Comparison of ENCODE assay signal across 8 cellular contexts in genomic region chr9:122389799-122390481, GRCh38. TPM values are rescaled to one million over a fixed set of nuclear protein-coding genes. Genes with fewer than 3 reads are reported as not detected.
A peak's percentile ranks its signal among the peaks of the same experiment; 100 is the strongest.
DNase-seq lines count a peak whose midpoint lies in the region; ATAC-seq and TF ChIP-seq lines count a peak whose summit lies in the region.

No MANE protein-coding gene starts in this region.

- no peaks in the 10 kb centered on the region for H3K27me3 ChIP-seq in Panc1 (ENCODE audit: control insufficient read depth, insufficient read depth, low read length)

- CTCF ChIA-PET in Panc1 (lab: Charles Lee), result interaction anchor here (0.7 kb wide), 1 partner anchor 57 kb away, joined by 3 read pairs; no protein-coding TSS in a partner anchor

- POLR2A ChIA-PET in Panc1 (lab: Charles Lee), result no interaction called here

- H3K36me3 Mint-ChIP-seq in naive B cell, result peaks cover 10 to 13% of the 10 kb centered on the region in 2 donors
- H3K36me3 Mint-ChIP-seq in activated T-helper 1 cell treated with anti-CD3 and anti-CD28 coated beads, Interleukin-12 subunit alpha, Interleukin-12 subunit beta, Interleukin-2, Interleukin-4 antibody, amounts not matched to agents 30 ng/mL and 10 ng/mL and 1 ng/mL, durations not matched to agents 14 hours and 24 hours and 36 hours (ENCODE audit: low read depth), result no peaks in the 10 kb centered on the region

- H3K27me3 Mint-ChIP-seq in naive B cell, result no peaks in the 10 kb centered on the region
- H3K27me3 Mint-ChIP-seq in activated T-helper 1 cell treated with anti-CD3 and anti-CD28 coated beads, Interleukin-12 subunit alpha, Interleukin-12 subunit beta, Interleukin-2, Interleukin-4 antibody, amounts not matched to agents 30 ng/mL and 10 ng/mL and 1 ng/mL, durations not matched to agents 14 hours and 24 hours and 36 hours (ENCODE audit: insufficient read depth), result peaks cover 18% of the 10 kb centered on the region

- H3K9me3 ChIP-seq in Panc1 (ENCODE audit: control insufficient read depth, insufficient read depth, low read depth, low read length), result no peaks in the 10 kb centered on the region

- no peak overlapping the region for H3K27ac ChIP-seq in Panc1 (ENCODE audit: low read length)

- in situ Hi-C loops in Panc1 (cut with HindIII; ENCODE audit: low pct_unique_long_range_greater_than_20kb, low sequenced_read_pairs), result no loop called here

- peak; percentile 77 for ATAC-seq in GM18511 (IDR thresholded peaks at IDR 0.05; ENCODE audit: unreplicated experiment)
- ATAC-seq in HG03354 (IDR thresholded peaks at IDR 0.05; ENCODE audit: poor library complexity, severe bottlenecking, unreplicated experiment), result peak; percentile 66
- peak; percentile 56; the same call in 1 of the 2 replicates for ATAC-seq in Panc1
- peak; percentile 98 for ATAC-seq in naive B cell (ENCODE audit: low read depth in 2 of 2)

- no peak for TF ChIP-seq CTCF in Panc1 (IDR thresholded peaks at IDR 0.05)

- no peaks in the 10 kb centered on the region for H3K9me3 Mint-ChIP-seq in naive B cell
- H3K9me3 Mint-ChIP-seq in activated T-helper 1 cell treated with anti-CD3 and anti-CD28 coated beads, Interleukin-12 subunit alpha, Interleukin-12 subunit beta, Interleukin-2, Interleukin-4 antibody, amounts not matched to agents 30 ng/mL and 10 ng/mL and 1 ng/mL, durations not matched to agents 14 hours and 24 hours and 36 hours, result no peaks in the 10 kb centered on the region

- no peak overlapping the region for H3K4me3 ChIP-seq in Panc1 (ENCODE audit: low read depth in 2 of 2, low read length in 2 of 2)

- H3K4me1 ChIP-seq in Panc1 (ENCODE audit: control insufficient read depth, insufficient read depth, low read length), result no peaks in the 10 kb centered on the region

- H3K4me1 Mint-ChIP-seq in naive B cell, result peaks cover 29 to 51% (median 49%) of the 10 kb centered on the region in 3 donors
- H3K4me1 Mint-ChIP-seq in activated T-helper 1 cell treated with anti-CD3 and anti-CD28 coated beads, Interleukin-12 subunit alpha, Interleukin-12 subunit beta, Interleukin-2, Interleukin-4 antibody, amounts not matched to agents 30 ng/mL and 10 ng/mL and 1 ng/mL, durations not matched to agents 14 hours and 24 hours and 36 hours (ENCODE audit: low read depth), result no peaks in the 10 kb centered on the region

- no TSS peak for BruUV-seq in Panc1 (replicated peaks; lab: Mats Ljungman, UMichigan)

- H3K4me3 Mint-ChIP-seq in naive B cell, result peak overlapping the region; percentile 59 to 88 (median 77)
- no peak overlapping the region for H3K4me3 Mint-ChIP-seq in activated T-helper 1 cell treated with anti-CD3 and anti-CD28 coated beads, Interleukin-12 subunit alpha, Interleukin-12 subunit beta, Interleukin-2, Interleukin-4 antibody, amounts not matched to agents 30 ng/mL and 10 ng/mL and 1 ng/mL, durations not matched to agents 14 hours and 24 hours and 36 hours

- intact Hi-C loops in Panc1 (cut with micrococcal nuclease; ENCODE audit: unreplicated experiment), result no loop called here
- intact Hi-C loops in activated T-helper 1 cell treated with anti-CD3 and anti-CD28 coated beads, Interleukin-12 subunit alpha, Interleukin-12 subunit beta, Interleukin-2, Interleukin-4 antibody, amounts not matched to agents 30 ng/mL and 10 ng/mL and 1 ng/mL, durations not matched to agents 14 hours and 24 hours and 36 hours (cut with micrococcal nuclease), result no loop called here

- peak overlapping the region; percentile 76 to 98 (median 94) for H3K27ac Mint-ChIP-seq in naive B cell
- H3K27ac Mint-ChIP-seq in activated T-helper 1 cell treated with anti-CD3 and anti-CD28 coated beads, Interleukin-12 subunit alpha, Interleukin-12 subunit beta, Interleukin-2, Interleukin-4 antibody, amounts not matched to agents 30 ng/mL and 10 ng/mL and 1 ng/mL, durations not matched to agents 14 hours and 24 hours and 36 hours, result no peak overlapping the region

- H3K36me3 ChIP-seq in Panc1 (ENCODE audit: control insufficient read depth, insufficient read depth, low read length), result no peaks in the 10 kb centered on the region

- DNase-seq in Panc1 (ENCODE audit: low read depth, low spot score), result no peak
- peak; percentile 86 for DNase-seq in naive B cell
- DNase-seq in activated T-helper 1 cell treated with anti-CD3 and anti-CD28 coated beads, Interleukin-12 subunit alpha, Interleukin-12 subunit beta, Interleukin-2, Interleukin-4 antibody, amounts not matched to agents 30 ng/mL and 10 ng/mL and 1 ng/mL, durations not matched to agents 14 hours and 24 hours and 36 hours (ENCODE audit: low spot score), result no peak
- DNase-seq in nucleus accumbens (lab: John Stamatoyannopoulos, UW), result no peak
- DNase-seq in activated CD8-positive, alpha-beta memory T cell treated with anti-CD3 and anti-CD28 coated beads, Interleukin-2, amount 50 U/mL, for 4 hours, result no peak
- DNase-seq in stimulated activated CD4-positive, alpha-beta T cell treated with anti-CD3 and anti-CD28 coated beads, Interleukin-12 subunit alpha, Interleukin-12 subunit beta, amount 100 ng/mL, for 4 hours, result no peak

RNA-seq across cellular contexts. Expression of gene PTGS1, which starts 19.1 kb away (rescaled TPM):
- total RNA-seq in Panc1 (2021; ENCODE audit: unreplicated experiment), result 61.2 TPM
- polyA plus RNA-seq in Panc1 (2012; ENCODE audit: insufficient read length), result 77.1 TPM
- polyA plus RNA-seq in naive B cell (ENCODE audit: low read depth in 6 of 6), result 10 to 100 TPM; 18.2 to 37.6 (median 24.7) TPM
- total RNA-seq in activated T-helper 1 cell treated with anti-CD3 and anti-CD28 coated beads, Interleukin-12 subunit alpha, Interleukin-12 subunit beta, Interleukin-2, Interleukin-4 antibody, amounts not matched to agents 30 ng/mL and 10 ng/mL and 1 ng/mL, durations not matched to agents 14 hours and 24 hours and 36 hours, result 0.54 and 0.61 TPM in 2 replicates

Comparison
In these comparisons a context has a peak if more than half of its experiments do, and no peak if none do; other contexts are left out.
1. RNA of gene PTGS1, which starts 19.1 kb away (total RNA-seq): 61.2 TPM in Panc1 (single experiment); 0.54 to 0.61 TPM in activated T-helper 1 cell treated with anti-CD3 and anti-CD28 coated beads, Interleukin-12 subunit alpha, Interleukin-12 subunit beta, Interleukin-2, Interleukin-4 antibody, amounts not matched to agents 30 ng/mL and 10 ng/mL and 1 ng/mL, durations not matched to agents 14 hours and 24 hours and 36 hours; every median in the first group is over 10 times any median in the second.
2. Peak in every context shown above with its lines, with median percentiles within 50 percentile points of each other: ATAC-seq.